14 cellular contexts compared by ENCODE assay signal in the genomic region with DNA sequence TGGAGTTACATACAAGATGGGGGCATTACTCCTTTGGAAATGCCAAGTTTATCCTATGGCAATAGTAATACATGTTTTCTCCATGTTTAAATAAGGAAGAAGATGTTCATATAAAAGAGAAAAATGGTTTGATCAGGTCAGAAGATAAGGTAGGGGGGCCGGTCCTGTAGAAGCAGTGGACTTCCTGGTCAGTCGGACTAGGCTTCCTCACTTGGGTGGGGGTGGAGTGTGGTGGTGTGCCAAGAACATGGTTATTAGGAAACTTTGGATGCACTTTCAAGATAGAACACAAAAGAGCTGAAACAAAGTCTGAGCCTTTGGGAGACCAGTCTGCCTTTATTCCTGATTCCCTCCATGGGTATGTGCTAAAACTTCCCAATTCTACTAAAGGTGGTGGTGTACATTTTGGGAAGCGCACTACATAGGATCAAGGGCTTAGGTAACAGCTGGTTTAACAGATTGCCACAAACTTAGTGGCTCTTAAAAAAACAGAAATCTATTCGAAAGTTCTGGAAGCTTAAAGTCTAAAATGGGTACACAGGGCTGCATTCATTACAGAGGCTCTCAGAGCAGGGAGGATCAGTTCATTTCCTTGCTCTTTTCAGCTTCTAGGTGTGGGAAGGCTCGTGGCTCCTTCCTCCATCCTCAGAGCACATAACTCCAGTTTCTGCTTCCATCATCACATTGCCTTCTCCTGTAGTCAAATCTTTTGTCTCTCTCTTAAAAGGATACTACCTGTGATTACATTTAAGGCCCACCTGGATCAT.
DNase-seq lines count a peak whose midpoint lies in the region; ATAC-seq and TF ChIP-seq lines count a peak whose summit lies in the region.
"Had no signal": no experiment of that assay in that cellular context is flagged by ENCODE, and none has a peak within 500 bp of the region (broad histone marks: within the 10 kb centered on the region; RNA-seq: fewer than 3 reads in every experiment).

No MANE protein-coding gene starts in this region.

- H3K27ac ChIP-seq in ascending aorta = peak overlapping the region in 1 of 2 donors; percentile 11
- H3K27ac ChIP-seq: SJSA1 had no signal

- no peaks in the 10 kb centered on the region for H3K4me1 ChIP-seq in mucosa of descending colon (ENCODE audit: low read depth)
- H3K4me1 ChIP-seq in ascending aorta = no peaks in the 10 kb centered on the region
- H3K4me1 ChIP-seq: SJSA1 had no signal

- DNase-seq in Right ventricle myocardium inferior (ENCODE audit: missing footprints) = peak; percentile 65
- DNase-seq in cardiac septum (ENCODE audit: low spot score) = no peak
- DNase-seq in fibroblast of pulmonary artery (ENCODE audit: low read depth) = peak; percentile 77
- DNase-seq in mucosa of descending colon = no peak
- no peak for DNase-seq in anterior cingulate cortex (lab: John Stamatoyannopoulos, UW)
- DNase-seq in activated naive CD4-positive, alpha-beta T cell treated with anti-CD3 and anti-CD28 coated beads, Interleukin-2, amount 50 U/mL, for 72 hours (ENCODE audit: low spot score in 2 of 2) = no peak
- DNase-seq in ascending aorta (ENCODE audit: low spot score in 2 of 2) = no peak
- DNase-seq in activated gamma-delta T cell treated with Interleukin-2 at 50 U/mL for 16 hours = no peak
- DNase-seq: activated CD4-positive, alpha-beta memory T cell treated with anti-CD3 and anti-CD28 coated beads, Interleukin-2, amount 10 ng/mL, durations not matched to agents 7 days and 5 days; activated gamma-delta T cell; NCI-H1417; stimulated activated naive CD4-positive, alpha-beta T cell treated with Interleukin-2 at 50 U/mL for 16 hours had no signal

- no peaks in the 10 kb centered on the region for H3K36me3 ChIP-seq in mucosa of descending colon (ENCODE audit: low read depth)
- H3K36me3 ChIP-seq in ascending aorta = peaks cover 54 to 95% of the 10 kb centered on the region in 2 donors

- no peak for TF ChIP-seq CTCF in fibroblast of pulmonary artery (IDR thresholded peaks at IDR 0.05; ENCODE audit: low read length, missing control alignments)
- no peak for TF ChIP-seq CTCF in mucosa of descending colon (IDR thresholded peaks at IDR 0.05)
- TF ChIP-seq CTCF in ascending aorta (IDR thresholded peaks at IDR 0.05) = no peak

- ATAC-seq in Right ventricle myocardium inferior = peak; percentile 76
- ATAC-seq in mucosa of descending colon = peak; percentile 25
- ATAC-seq in activated naive CD4-positive, alpha-beta T cell treated with anti-CD3 and anti-CD28 coated beads, Interleukin-2, amount 50 U/mL, for 72 hours = no peak
- ATAC-seq: natural killer cell treated with Interleukin-12 subunit alpha and Interleukin-12 subunit beta and Interleukin-15 and Interleukin-18, amount 100 ng/mL, for 72 hours had no signal

- no peaks in the 10 kb centered on the region for H3K27me3 ChIP-seq in ascending aorta
- H3K27me3 ChIP-seq: SJSA1 had no signal

- intact Hi-C loops in Right ventricle myocardium inferior (cut with DNase I) (no loop called here), cardiac septum (cut with DNase I) (loop anchor here (10.0 kb wide), 1 partner anchor 109 kb away; a partner anchor contains a TSS), mucosa of descending colon (cut with DNase I, micrococcal nuclease) (no loop called here), ascending aorta (cut with DNase I) (no loop called here)

- H3K36me3 Mint-ChIP-seq in activated naive CD4-positive, alpha-beta T cell treated with anti-CD3 and anti-CD28 coated beads, Interleukin-2, amount 50 U/mL, for 72 hours = no peaks in the 10 kb centered on the region

- no peak overlapping the region for H3K4me3 ChIP-seq in fibroblast of pulmonary artery (replicated peaks; ENCODE audit: low read depth, low read length)
- no peak overlapping the region for H3K4me3 ChIP-seq in mucosa of descending colon
- no peak overlapping the region for H3K4me3 ChIP-seq in ascending aorta
- H3K4me3 ChIP-seq: SJSA1 had no signal

- H3K9me3 Mint-ChIP-seq in activated naive CD4-positive, alpha-beta T cell treated with anti-CD3 and anti-CD28 coated beads, Interleukin-2, amount 50 U/mL, for 72 hours = no peaks in the 10 kb centered on the region
- H3K9me3 Mint-ChIP-seq: activated CD4-positive, alpha-beta memory T cell treated with anti-CD3 and anti-CD28 coated beads, Interleukin-2, amount 10 ng/mL, durations not matched to agents 7 days and 5 days; natural killer cell treated with Interleukin-12 subunit alpha and Interleukin-12 subunit beta and Interleukin-15 and Interleukin-18, amount 100 ng/mL, for 72 hours had no signal

- H3K27ac Mint-ChIP-seq in activated naive CD4-positive, alpha-beta T cell treated with anti-CD3 and anti-CD28 coated beads, Interleukin-2, amount 50 U/mL, for 72 hours = no peak overlapping the region
- H3K27ac Mint-ChIP-seq: activated CD4-positive, alpha-beta memory T cell treated with anti-CD3 and anti-CD28 coated beads, Interleukin-2, amount 10 ng/mL, durations not matched to agents 7 days and 5 days; natural killer cell treated with Interleukin-12 subunit alpha and Interleukin-12 subunit beta and Interleukin-15 and Interleukin-18, amount 100 ng/mL, for 72 hours had no signal

- H3K9me3 ChIP-seq in mucosa of descending colon = no peaks in the 10 kb centered on the region
- H3K9me3 ChIP-seq in ascending aorta = no peaks in the 10 kb centered on the region
- H3K9me3 ChIP-seq: SJSA1 had no signal

Comparison
In these comparisons a context has a peak if more than half of its experiments do, and no peak if none do; other contexts are left out.
1. DNase-seq: peak in Right ventricle myocardium inferior (single experiment) and fibroblast of pulmonary artery (single experiment); none in cardiac septum (single experiment), mucosa of descending colon (0 of 3), anterior cingulate cortex (0 of 58), activated naive CD4-positive, alpha-beta T cell treated with anti-CD3 and anti-CD28 coated beads, Interleukin-2, amount 50 U/mL, for 72 hours (0 of 2), ascending aorta (0 of 2) and activated gamma-delta T cell treated with Interleukin-2 at 50 U/mL for 16 hours (single experiment).
2. ATAC-seq: peak in Right ventricle myocardium inferior (single experiment) and mucosa of descending colon (single experiment); none in activated naive CD4-positive, alpha-beta T cell treated with anti-CD3 and anti-CD28 coated beads, Interleukin-2, amount 50 U/mL, for 72 hours (0 of 2).